8 cellular contexts compared by ENCODE assay signal in genomic region chr4:93688978-93689377, GRCh38.
"Had no signal": no experiment of that assay in that cellular context is flagged by ENCODE, and none has a peak within 500 bp of the region (broad histone marks: within the 10 kb centered on the region; RNA-seq: fewer than 3 reads in every experiment).

No MANE protein-coding gene starts in this region.

- H3K9ac ChIP-seq: KMS-11 had no signal

- ATAC-seq: HepG2, K562 had no signal

- DNase-seq: IMR-90, KBM-7, KG1 had no signal

- H3K4me3 ChIP-seq: K562 had no signal

- FAIRE-seq: HepG2, HTR-8/SVneo, K562 had no signal

- H3K4me2 ChIP-seq: KMS-11 had no signal

- H3K27ac ChIP-seq: HL-60, KMS-11 had no signal
